Comparison of ENCODE assay signal across 2 cellular contexts in genomic region chr20:41365785-41366545, GRCh38.
TF ChIP-seq lines count a peak whose summit lies in the region.

No MANE protein-coding gene starts in this region.

TF ChIP-seq in SK-N-SH, 30 proteins besides CTCF, POLR2A, EP300 and RAD21 (continued from another document):
- no peak for TF ChIP-seq USF1 (IDR thresholded peaks at IDR 0.05; ENCODE audit: borderline replicate concordance, low read depth)
- no peak for TF ChIP-seq FOXM1 (IDR thresholded peaks at IDR 0.05; ENCODE audit: low read depth)
- no peak for TF ChIP-seq POLR2AphosphoS5 (IDR thresholded peaks at IDR 0.05; ENCODE audit: low read depth, low read length)
- no peak for TF ChIP-seq GABPA (IDR thresholded peaks at IDR 0.05; ENCODE audit: low read depth)
- no peak for TF ChIP-seq JUND (IDR thresholded peaks at IDR 0.05)
- no peak for TF ChIP-seq RXRA (IDR thresholded peaks at IDR 0.05; ENCODE audit: borderline replicate concordance, low read depth)
- no peak for TF ChIP-seq CHD2 (IDR thresholded peaks at IDR 0.05; ENCODE audit: low read length, partially characterized antibody)
- TF ChIP-seq MAX (IDR thresholded peaks at IDR 0.05; ENCODE audit: low read depth) = no peak
- TF ChIP-seq SIN3A (IDR thresholded peaks at IDR 0.05; ENCODE audit: borderline replicate concordance, low read depth, low read length) = no peak
- no peak for TF ChIP-seq NRF1 (IDR thresholded peaks at IDR 0.05; ENCODE audit: low read depth, low read length)
- TF ChIP-seq GATA2 (CRISPR knock-in tag; IDR thresholded peaks at IDR 0.05) = no peak
- no peak for TF ChIP-seq PBX3 (IDR thresholded peaks at IDR 0.05)
- TF ChIP-seq MEF2A (IDR thresholded peaks at IDR 0.05; ENCODE audit: borderline replicate concordance, low read depth) = no peak
- TF ChIP-seq ZBTB33 (IDR thresholded peaks at IDR 0.05; ENCODE audit: borderline replicate concordance, low read depth) = no peak
- no peak for TF ChIP-seq RCOR1 (IDR thresholded peaks at IDR 0.05; ENCODE audit: low read length)

TF ChIP-seq in SK-N-SH treated with all-trans-retinoic acid at 6 μM for 48 hours, 23 proteins besides CTCF, POLR2A, EP300 and RAD21 (continued from another document):
- TF ChIP-seq BACH2 (CRISPR knock-in tag; IDR thresholded peaks at IDR 0.05; ENCODE audit: borderline replicate concordance) (no peak), CSDC2 (CRISPR knock-in tag; IDR thresholded peaks at IDR 0.05) (no peak), ZNF8 (CRISPR knock-in tag; IDR thresholded peaks at IDR 0.05) (no peak), CREB5 (CRISPR knock-in tag; IDR thresholded peaks at IDR 0.05; ENCODE audit: low read depth) (no peak), PATZ1 (CRISPR knock-in tag; IDR thresholded peaks at IDR 0.05; ENCODE audit: borderline replicate concordance) (no peak), TSHZ2 (CRISPR knock-in tag; IDR thresholded peaks at IDR 0.05) (no peak), ZNF70 (CRISPR knock-in tag; IDR thresholded peaks at IDR 0.05) (no peak), ZFP30 (CRISPR knock-in tag; IDR thresholded peaks at IDR 0.05) (no peak), OSR1 (CRISPR knock-in tag; IDR thresholded peaks at IDR 0.05) (no peak), CSRNP3 (CRISPR knock-in tag; IDR thresholded peaks at IDR 0.05) (no peak), ARNTL (CRISPR knock-in tag; IDR thresholded peaks at IDR 0.05; ENCODE audit: borderline replicate concordance, low read depth) (no peak), POU6F1 (CRISPR knock-in tag; IDR thresholded peaks at IDR 0.05; ENCODE audit: borderline replicate concordance, low read depth) (no peak), RARB (CRISPR knock-in tag; IDR thresholded peaks at IDR 0.05) (no peak), ISL1 (CRISPR knock-in tag; IDR thresholded peaks at IDR 0.05) (no peak)
